In genomic region chr1:201119206-201119814, GRCh38 we compare ENCODE assay signal across 8 cellular contexts. TPM values are rescaled to one million over a fixed set of nuclear protein-coding genes. Genes with fewer than 3 reads are reported as not detected.
DNase-seq lines count a peak whose midpoint lies in the region; ATAC-seq, FAIRE-seq and TF ChIP-seq lines count a peak whose summit lies in the region.

No MANE protein-coding gene starts in this region.

- no peaks in the 10 kb centered on the region for H3K79me2 ChIP-seq in K562 (ENCODE audit: control insufficient read depth, insufficient read depth, low read length)

- peaks cover 5% of the 10 kb centered on the region for H3K27me3 ChIP-seq in CD4-positive, CD25-positive, alpha-beta regulatory T cell (ENCODE audit: control insufficient read depth, insufficient read depth, low read length)
- peaks cover 48 to 71% of the 10 kb centered on the region in 2 experiments for H3K27me3 ChIP-seq in K562 (ENCODE audit: control insufficient read depth in 2 of 2, insufficient read depth in 2 of 2, low read length in 2 of 2)

- no peaks in the 10 kb centered on the region for H3K36me3 ChIP-seq in CD4-positive, CD25-positive, alpha-beta regulatory T cell (ENCODE audit: control insufficient read depth, insufficient read depth, low read length)
- no peaks in the 10 kb centered on the region for H3K36me3 ChIP-seq in K562 (ENCODE audit: control insufficient read depth, insufficient read depth, low read length)

- peaks cover 48% of the 10 kb centered on the region for H3K27me3 Mint-ChIP-seq in CD4-positive, CD25-positive, alpha-beta regulatory T cell

- no peak for TF ChIP-seq POLR2A in K562 (conservative IDR thresholded peaks at IDR 0.05)

- peak overlapping the region in 1 of 3 donors; percentile 35 for H3K27ac Mint-ChIP-seq in CD4-positive, CD25-positive, alpha-beta regulatory T cell

- in situ Hi-C loops in K562 (cut with MboI), result no loop called here

- no peak overlapping the region for H3K9ac ChIP-seq in K562 (ENCODE audit: insufficient read depth in 1 of 2, low read depth in 2 of 2, low read length in 2 of 2)

- no peaks in the 10 kb centered on the region for H3K9me3 Mint-ChIP-seq in CD4-positive, CD25-positive, alpha-beta regulatory T cell

- no peak for TF ChIP-seq EP300 in K562 (IDR thresholded peaks at IDR 0.05; ENCODE audit: low read length)

- peak; percentile 86 to 95 (median 88) for TF ChIP-seq CTCF in K562 (IDR thresholded peaks at IDR 0.05 in 2 of 3, conservative IDR thresholded peaks at IDR 0.05 in 1 of 3; ENCODE audit: insufficient read depth in 2 of 3, low read depth in 1 of 3, low read length in 3 of 3)

- H3K4me3 Mint-ChIP-seq in CD4-positive, CD25-positive, alpha-beta regulatory T cell, result no peak overlapping the region

- WGBS in K562 (ENCODE audit: insufficient coverage, low coverage, missing lambda C conversion rate), result under 1% methylated on average over 10 of the region's 10 CpGs

- FAIRE-seq in K562 (lab: Jason Lieb, UNC), result peak; percentile 88

- no peak overlapping the region for H2AFZ ChIP-seq in K562 (ENCODE audit: low read depth, low read length)

- intact Hi-C loops in K562 (cut with micrococcal nuclease), result loop anchor here (2.0 to 10.0 kb wide), 2 partner anchors 75 to 147 kb away; no protein-coding TSS in a partner anchor

- H3K4me1 ChIP-seq in CD4-positive, CD25-positive, alpha-beta regulatory T cell (ENCODE audit: control insufficient read depth, insufficient read depth, low read length, poor library complexity, severe bottlenecking), result peaks cover 17% of the 10 kb centered on the region
- H3K4me1 ChIP-seq in K562 (replicated peaks in 1 of 2; ENCODE audit: control insufficient read depth in 2 of 2, insufficient read depth in 2 of 2, low read length in 2 of 2), result peaks cover 0 to 3% of the 10 kb centered on the region in 2 experiments; a peak in 2 of 5 replicates

- H3K36me3 Mint-ChIP-seq in CD4-positive, CD25-positive, alpha-beta regulatory T cell, result no peaks in the 10 kb centered on the region

- H4K20me1 ChIP-seq in K562 (replicated peaks; ENCODE audit: control insufficient read depth, insufficient read depth, low read length), result peaks cover 9% of the 10 kb centered on the region

- H3K4me2 ChIP-seq in K562 (ENCODE audit: insufficient read depth, low read length), result no peak overlapping the region

- CTCF ChIA-PET in K562 (lab: Yijun Ruan, JAX; ENCODE audit: low intra/inter-chr PET ratio), result interaction anchor here (1.1 to 1.9 kb wide), 4 partner anchors 34 to 561 kb away, joined by 3 to 8 read pairs (median 5); no protein-coding TSS in a partner anchor

- H3K4me1 Mint-ChIP-seq in CD4-positive, CD25-positive, alpha-beta regulatory T cell, result peaks cover 0 to 27% (median 8%) of the 10 kb centered on the region in 4 donors

- H3K9me3 ChIP-seq in CD4-positive, CD25-positive, alpha-beta regulatory T cell (ENCODE audit: control insufficient read depth in 2 of 2, low read length in 2 of 2), result no peaks in the 10 kb centered on the region
- H3K9me3 ChIP-seq in K562 (replicated peaks; ENCODE audit: control insufficient read depth, insufficient read depth, low read depth, low read length), result no peaks in the 10 kb centered on the region

- ATAC-seq in CD4-positive, CD25-positive, alpha-beta regulatory T cell (ENCODE audit: low read depth in 2 of 2), result peak in 1 of 2 donors; percentile 20
- ATAC-seq in HG02884 (IDR thresholded peaks at IDR 0.05; ENCODE audit: unreplicated experiment), result peak; percentile 42
- peak; percentile 92 for ATAC-seq in K562
- peak; percentile 29 for ATAC-seq in left lobe of liver
- no peak for ATAC-seq in GM19328 (IDR thresholded peaks at IDR 0.05; ENCODE audit: unreplicated experiment)

- no peaks in the 10 kb centered on the region for H3K9me1 ChIP-seq in K562 (ENCODE audit: control insufficient read depth, insufficient read depth, low read length)

- POLR2A ChIA-PET in K562 (lab: Yijun Ruan, JAX), result interaction anchor here (0.5 to 1.1 kb wide), 6 partner anchors 22 to 183 kb away, joined by 3 to 4 read pairs (median 3); no protein-coding TSS in a partner anchor

- no TSS peak for BruUV-seq in K562 (replicated peaks; lab: Mats Ljungman, UMichigan)

- H3K27ac ChIP-seq in CD4-positive, CD25-positive, alpha-beta regulatory T cell (ENCODE audit: insufficient read depth, low read length, poor library complexity, severe bottlenecking), result no peak overlapping the region
- H3K27ac ChIP-seq in K562 (ENCODE audit: extremely low read depth, low read depth, low read length), result no peak overlapping the region

- peak; percentile 48 to 77 for TF ChIP-seq RAD21 in K562 (CRISPR knock-in tag; conservative IDR thresholded peaks at IDR 0.05 in 1 of 2, IDR thresholded peaks at IDR 0.05 in 1 of 2)

- peak in 2 of 3 donors; percentile 29 to 57 for DNase-seq in CD4-positive, CD25-positive, alpha-beta regulatory T cell
- DNase-seq in SW480 (ENCODE audit: low spot score), result peak; percentile 13
- DNase-seq in K562 (ENCODE audit: extremely low read depth in 1 of 4, low spot score in 3 of 4), result peak; percentile 72 to 81 (median 80)
- no peak for DNase-seq in left lobe of liver (ENCODE audit: low spot score)
- peak; percentile 10 for DNase-seq in stimulated activated CD8-positive, alpha-beta memory T cell treated with anti-CD3 and anti-CD28 coated beads, Interleukin-7, amount 100 ng/mL, for 24 hours (ENCODE audit: low read depth)
- no peak for DNase-seq in HCEC 1CT

- H3K4me3 ChIP-seq in CD4-positive, CD25-positive, alpha-beta regulatory T cell (ENCODE audit: low read depth, low read length), result no peak overlapping the region
- no peak overlapping the region for H3K4me3 ChIP-seq in K562

RNA-seq across cellular contexts. Expression of gene CACNA1S, which starts 7.1 kb away (rescaled TPM):
- not detected for total RNA-seq in CD4-positive, CD25-positive, alpha-beta regulatory T cell
- not detected for polyA plus RNA-seq in CD4-positive, CD25-positive, alpha-beta regulatory T cell
- not detected in 2 replicates for total RNA-seq in K562 (2011; cell fraction: chromatin; rRNA removed; ENCODE audit: low replicate concordance)
- total RNA-seq in K562 (2011; cell fraction: nucleolus; rRNA removed), result not detected in 2 replicates
- not detected in 2 replicates for total RNA-seq in K562 (2011; cell fraction: nucleoplasm; rRNA removed)
- total RNA-seq in K562 (2014; rRNA removed) (not detected in 2 replicates), K562 (2014; rRNA removed; fragmentation: Illumina TruSeq; extraction: Trizol) (not detected in 2 replicates), K562 (2015; rRNA removed; fragmentation: Illumina TruSeq; extraction: Trizol) (not detected in 2 replicates), K562 (2021) (not detected in 2 replicates), left lobe of liver (not detected)
- polyA plus RNA-seq in K562 (2011; rRNA removed) (not detected in 2 replicates), K562 (2014; fragmentation: Illumina TruSeq; extraction: Trizol) (not detected in 2 replicates), K562 (2014; fragmentation: Nextera tagmentation; extraction: Ambion mirVana) (not detected), K562 (2014; rRNA removed) (not detected in 2 replicates)
- not detected in 2 replicates for polyA plus RNA-seq in K562 (2011; cell fraction: cytosol; rRNA removed)
- polyA plus RNA-seq in K562 (2011; cell fraction: nucleus; rRNA removed), result not detected in 2 replicates
- polyA plus RNA-seq in K562 (2012), result 0.01 TPM in 1 of 2 replicates, not detected in the other
- not detected in 2 replicates for polyA minus RNA-seq in K562 (2011; rRNA and poly(A)+ RNA removed)
- polyA minus RNA-seq in K562 (2011; cell fraction: cytosol; rRNA and poly(A)+ RNA removed), result not detected in 2 replicates
- polyA minus RNA-seq in K562 (2011; cell fraction: nucleus; rRNA and poly(A)+ RNA removed), result not detected in 2 replicates

RNA-seq across cellular contexts. Expression of gene ASCL5, which starts 7.7 kb away (rescaled TPM):
- total RNA-seq in CD4-positive, CD25-positive, alpha-beta regulatory T cell, result 0.27 TPM
- under 1 TPM in 1 of 4 donors, not detected in 3; 0.08 TPM for polyA plus RNA-seq in CD4-positive, CD25-positive, alpha-beta regulatory T cell
- not detected in 2 replicates for total RNA-seq in K562 (2011; cell fraction: chromatin; rRNA removed; ENCODE audit: low replicate concordance)
- total RNA-seq in K562 (2011; cell fraction: nucleolus; rRNA removed), result not detected in 2 replicates
- total RNA-seq in K562 (2011; cell fraction: nucleoplasm; rRNA removed), result not detected in 2 replicates
- total RNA-seq in K562 (2014; rRNA removed), result 0.09 TPM in 1 of 2 replicates, not detected in the other
- not detected in 2 replicates for total RNA-seq in K562 (2014; rRNA removed; fragmentation: Illumina TruSeq; extraction: Trizol)
- not detected in 2 replicates for total RNA-seq in K562 (2015; rRNA removed; fragmentation: Illumina TruSeq; extraction: Trizol)
- total RNA-seq in K562 (2021), result not detected in 2 replicates
- not detected in 2 replicates for polyA plus RNA-seq in K562 (2011; rRNA removed)
- polyA plus RNA-seq in K562 (2011; cell fraction: cytosol; rRNA removed), result not detected in 2 replicates
- polyA plus RNA-seq in K562 (2011; cell fraction: nucleus; rRNA removed), result not detected in 2 replicates
- polyA plus RNA-seq in K562 (2012), result not detected in 2 replicates
- not detected in 2 replicates for polyA plus RNA-seq in K562 (2014; fragmentation: Illumina TruSeq; extraction: Trizol)
- not detected for polyA plus RNA-seq in K562 (2014; fragmentation: Nextera tagmentation; extraction: Ambion mirVana)
- polyA plus RNA-seq in K562 (2014; rRNA removed), result not detected in 2 replicates
- polyA minus RNA-seq in K562 (2011; rRNA and poly(A)+ RNA removed), result not detected in 2 replicates
- not detected in 2 replicates for polyA minus RNA-seq in K562 (2011; cell fraction: cytosol; rRNA and poly(A)+ RNA removed)
- not detected in 2 replicates for polyA minus RNA-seq in K562 (2011; cell fraction: nucleus; rRNA and poly(A)+ RNA removed)
- total RNA-seq in left lobe of liver, result not detected

RNA-seq across cellular contexts. Expression of gene TMEM9, which starts 35.0 kb away (rescaled TPM):
- 12.1 TPM for total RNA-seq in CD4-positive, CD25-positive, alpha-beta regulatory T cell
- 10 to 100 TPM; 30.3 to 40.6 (median 36.3) TPM for polyA plus RNA-seq in CD4-positive, CD25-positive, alpha-beta regulatory T cell
- total RNA-seq in K562 (2011; cell fraction: chromatin; rRNA removed; ENCODE audit: low replicate concordance), result 56.7 and 115 TPM in 2 replicates
- total RNA-seq in K562 (2011; cell fraction: nucleolus; rRNA removed), result 158 and 181 TPM in 2 replicates
- 137 and 141 TPM in 2 replicates for total RNA-seq in K562 (2011; cell fraction: nucleoplasm; rRNA removed)
- 79.3 and 118 TPM in 2 replicates for total RNA-seq in K562 (2014; rRNA removed)
- total RNA-seq in K562 (2014; rRNA removed; fragmentation: Illumina TruSeq; extraction: Trizol), result 25.4 and 30.4 TPM in 2 replicates
- total RNA-seq in K562 (2015; rRNA removed; fragmentation: Illumina TruSeq; extraction: Trizol), result 30.6 and 31.5 TPM in 2 replicates
- 72.4 and 80.7 TPM in 2 replicates for total RNA-seq in K562 (2021)
- 107 and 195 TPM in 2 replicates for polyA plus RNA-seq in K562 (2011; rRNA removed)
- polyA plus RNA-seq in K562 (2011; cell fraction: cytosol; rRNA removed), result 148 and 167 TPM in 2 replicates
- polyA plus RNA-seq in K562 (2011; cell fraction: nucleus; rRNA removed), result 145 and 201 TPM in 2 replicates
- polyA plus RNA-seq in K562 (2012), result 64.1 and 120 TPM in 2 replicates
- 38.7 and 52.1 TPM in 2 replicates for polyA plus RNA-seq in K562 (2014; fragmentation: Illumina TruSeq; extraction: Trizol)
- 10 to 100 TPM; 42.4 to 86.2 TPM for polyA plus RNA-seq in K562 (2014; fragmentation: Nextera tagmentation; extraction: Ambion mirVana)
- 67.6 and 90.2 TPM in 2 replicates for polyA plus RNA-seq in K562 (2014; rRNA removed)
- polyA minus RNA-seq in K562 (2011; rRNA and poly(A)+ RNA removed), result 56.2 and 56.5 TPM in 2 replicates
- 30.3 and 38.0 TPM in 2 replicates for polyA minus RNA-seq in K562 (2011; cell fraction: cytosol; rRNA and poly(A)+ RNA removed)
- 14.8 and 29.9 TPM in 2 replicates for polyA minus RNA-seq in K562 (2011; cell fraction: nucleus; rRNA and poly(A)+ RNA removed)
- total RNA-seq in left lobe of liver, result 41.2 TPM

Comparison
In these comparisons a context has a peak if more than half of its experiments do, and no peak if none do; other contexts are left out.
1. DNase-seq: peak in CD4-positive, CD25-positive, alpha-beta regulatory T cell (2 of 3), SW480 (single experiment), K562 (4 of 4) and stimulated activated CD8-positive, alpha-beta memory T cell treated with anti-CD3 and anti-CD28 coated beads, Interleukin-7, amount 100 ng/mL, for 24 hours (single experiment); none in left lobe of liver (single experiment) and HCEC 1CT (single experiment).